ENCODE assay signal across 12 cellular contexts in genomic region chr11:36186340-36186739, GRCh38.
DNase-seq lines count a peak whose midpoint lies in the region; ATAC-seq, FAIRE-seq and TF ChIP-seq lines count a peak whose summit lies in the region.
"Had no signal": no experiment of that assay in that cellular context is flagged by ENCODE, and none has a peak within 500 bp of the region (broad histone marks: within the 10 kb centered on the region; RNA-seq: fewer than 3 reads in every experiment).

No MANE protein-coding gene starts in this region.

- no peaks in the 10 kb centered on the region for H3K36me3 ChIP-seq in bronchial epithelial cell (ENCODE audit: control insufficient read depth, insufficient read depth, low read length)

- H3K27me3 ChIP-seq in bronchial epithelial cell (ENCODE audit: control insufficient read depth, insufficient read depth, low read length), result no peaks in the 10 kb centered on the region

- H3K4me3 ChIP-seq in bronchial epithelial cell (ENCODE audit: low read depth, low read length), result no peak overlapping the region

- TF ChIP-seq CTCF in bronchial epithelial cell (IDR thresholded peaks at IDR 0.05; ENCODE audit: insufficient read depth, low read length, severe bottlenecking) (no peak), omental fat pad (IDR thresholded peaks at IDR 0.05) (no peak)

- peak; percentile 96 for FAIRE-seq in bronchial epithelial cell (lab: Jason Lieb, UNC)

- ATAC-seq in omental fat pad (ENCODE audit: low FRiP score) (peak; percentile 76), GM21576 (IDR thresholded peaks at IDR 0.05; ENCODE audit: unreplicated experiment) (no peak)

- DNase-seq in Daoy (ENCODE audit: low read depth) (peak; percentile 32), NCI-H1694 treated with DMSO at 0.1 percent for 48 hours (lab: John Stamatoyannopoulos, UW) (peak; percentile 39), bronchial epithelial cell (ENCODE audit: low read depth) (peak; percentile 96), omental fat pad (ENCODE audit: low spot score) (no peak), NCI-H526 (lab: John Stamatoyannopoulos, UW) (no peak)
- no peak for DNase-seq in activated CD4-positive, alpha-beta T cell treated with anti-CD3 and anti-CD28 coated beads for 48 hours
- DNase-seq in stimulated activated CD4-positive, alpha-beta T cell treated with anti-CD3 and anti-CD28 coated beads, Interleukin-4, amount 100 ng/mL, for 4 hours, result no peak
- DNase-seq: activated CD4-positive, CD25-positive, alpha-beta regulatory T cell treated with anti-CD3 and anti-CD28 coated beads, Interleukin-2, amount 50 U/mL, for 72 hours; activated naive CD4-positive, alpha-beta T cell treated with Interleukin-2 at 50 U/mL for 16 hours; posterior cingulate gyrus; SHP77 treated with DMSO at 0.1 percent for 48 hours had no signal

Comparison
In these comparisons a context has a peak if more than half of its experiments do, and no peak if none do; other contexts are left out.
1. DNase-seq: peak in Daoy (single experiment), NCI-H1694 treated with DMSO at 0.1 percent for 48 hours (single experiment) and bronchial epithelial cell (single experiment); none in omental fat pad (single experiment), activated CD4-positive, alpha-beta T cell treated with anti-CD3 and anti-CD28 coated beads for 48 hours (single experiment), stimulated activated CD4-positive, alpha-beta T cell treated with anti-CD3 and anti-CD28 coated beads, Interleukin-4, amount 100 ng/mL, for 4 hours (0 of 2) and NCI-H526 (0 of 2).